Comparison of ENCODE assay signal across 10 cellular contexts in the genomic region with DNA sequence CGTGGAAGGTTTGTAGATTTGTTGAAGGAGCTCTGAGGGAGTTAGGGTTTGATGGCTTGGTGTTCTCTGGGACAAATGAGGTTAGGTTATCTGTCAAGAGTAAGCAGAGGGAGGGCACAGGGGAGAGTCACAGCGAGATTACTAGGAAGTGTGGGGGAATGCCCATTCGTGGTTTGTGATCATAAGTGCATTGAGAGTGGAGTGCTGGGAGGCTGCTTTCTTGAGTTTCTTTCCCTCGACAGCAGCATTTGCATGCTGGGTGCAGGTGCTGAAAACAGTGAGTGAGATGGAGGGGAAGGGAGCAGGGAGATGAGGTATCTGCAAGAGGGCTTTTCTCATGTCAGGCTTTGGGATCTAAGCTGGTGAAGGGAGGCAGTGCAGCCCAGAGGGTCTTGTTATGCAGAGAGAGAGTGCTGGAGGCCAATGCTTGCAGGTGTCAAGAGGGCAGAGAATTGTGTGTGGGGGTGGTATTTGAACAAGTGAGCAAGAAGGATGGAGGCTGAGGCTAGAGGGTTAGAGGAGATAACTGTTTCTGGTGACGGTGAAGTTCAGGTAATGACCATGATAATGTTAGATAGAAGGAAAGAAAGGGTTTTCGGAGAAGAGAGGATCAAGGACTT. TPM values are rescaled to one million over a fixed set of nuclear protein-coding genes. Genes with fewer than 3 reads are reported as not detected.
DNase-seq lines count a peak whose midpoint lies in the region; ATAC-seq and TF ChIP-seq lines count a peak whose summit lies in the region.
"Had no signal": no experiment of that assay in that cellular context is flagged by ENCODE, and none has a peak within 500 bp of the region (broad histone marks: within the 10 kb centered on the region; RNA-seq: fewer than 3 reads in every experiment).

No MANE protein-coding gene starts in this region.

- H3K9me3 ChIP-seq in testis = no peaks in the 10 kb centered on the region

- H3K9me3 Mint-ChIP-seq in progenitor cell of endocrine pancreas (ENCODE audit: low read depth) = peaks cover 12% of the 10 kb centered on the region

- no peak overlapping the region for H3K27ac ChIP-seq in testis
- H3K27ac ChIP-seq in coronary artery = no peak overlapping the region

- H3K27ac Mint-ChIP-seq in progenitor cell of endocrine pancreas = no peak overlapping the region

- H3K36me3 ChIP-seq in testis (ENCODE audit: low read depth, missing control alignments) = no peaks in the 10 kb centered on the region

- ATAC-seq in GM19043 (IDR thresholded peaks at IDR 0.05; ENCODE audit: low read depth, unreplicated experiment) (peak; percentile 75), HG02610 (IDR thresholded peaks at IDR 0.05; ENCODE audit: unreplicated experiment) (peak; percentile 93)

- H3K4me3 ChIP-seq in testis (no peak overlapping the region), coronary artery (no peak overlapping the region)
- H3K4me3 ChIP-seq: lung had no signal

- no peak for TF ChIP-seq POLR2A in testis (IDR thresholded peaks at IDR 0.05)

- H3K4me1 Mint-ChIP-seq in progenitor cell of endocrine pancreas (ENCODE audit: low read depth) = no peaks in the 10 kb centered on the region

- intact Hi-C loops in testis (cut with DNase I; ENCODE audit: low total_unique reads) = no loop called here

- DNase-seq in NCI-H526 treated with DMSO at 0.1 percent for 48 hours (lab: John Stamatoyannopoulos, UW) (peak; percentile 15), progenitor cell of endocrine pancreas (ENCODE audit: low spot score, unreplicated experiment) (no peak), testis (no peak), coronary artery (ENCODE audit: low spot score) (no peak), hippocampal formation (lab: John Stamatoyannopoulos, UW) (no peak)
- peak; percentile 48 to 62 for DNase-seq in stimulated activated CD4-positive, alpha-beta T cell treated with anti-CD3 and anti-CD28 coated beads, Interleukin-2, amount 100 ng/mL, for 24 hours
- DNase-seq: NCI-H187 had no signal

- peaks cover 12% of the 10 kb centered on the region for H3K36me3 Mint-ChIP-seq in progenitor cell of endocrine pancreas (ENCODE audit: insufficient read depth)

- WGBS in testis, 2 donors = 71 to 81% methylated on average over 6 of the region's 6 CpGs

- no peak overlapping the region for H3K4me3 Mint-ChIP-seq in progenitor cell of endocrine pancreas (ENCODE audit: low read depth)

- peaks cover 16% of the 10 kb centered on the region for H3K4me1 ChIP-seq in testis

- no peaks in the 10 kb centered on the region for H3K27me3 ChIP-seq in testis

- H3K27me3 Mint-ChIP-seq in progenitor cell of endocrine pancreas = no peaks in the 10 kb centered on the region

- no peak for TF ChIP-seq CTCF in progenitor cell of endocrine pancreas (IDR thresholded peaks at IDR 0.05; ENCODE audit: unreplicated experiment)
- TF ChIP-seq CTCF in testis (IDR thresholded peaks at IDR 0.05) = no peak
- no peak for TF ChIP-seq CTCF in coronary artery (IDR thresholded peaks at IDR 0.05)

RNA-seq across cellular contexts. Expression of gene RALB, which starts 8.8 kb away (rescaled TPM):
- 26.6 and 30.5 TPM in 2 replicates for total RNA-seq in progenitor cell of endocrine pancreas
- 10 to 100 TPM; 88.7 to 91.6 TPM for total RNA-seq in testis
- 69.9 TPM for polyA plus RNA-seq in testis (ENCODE audit: insufficient read depth, low read depth, low replicate concordance)

RNA-seq across cellular contexts. Expression of gene TMEM185B, which starts 38.3 kb away (rescaled TPM):
- total RNA-seq in progenitor cell of endocrine pancreas = 19.9 and 20.3 TPM in 2 replicates
- 10 to 100 TPM; 63.4 to 72.5 TPM for total RNA-seq in testis
- 41.2 TPM for polyA plus RNA-seq in testis (ENCODE audit: insufficient read depth, low read depth, low replicate concordance)

Comparison
In these comparisons a context has a peak if more than half of its experiments do, and no peak if none do; other contexts are left out.
1. DNase-seq: peak in NCI-H526 treated with DMSO at 0.1 percent for 48 hours (single experiment) and stimulated activated CD4-positive, alpha-beta T cell treated with anti-CD3 and anti-CD28 coated beads, Interleukin-2, amount 100 ng/mL, for 24 hours (2 of 2); none in progenitor cell of endocrine pancreas (single experiment), testis (single experiment), coronary artery (single experiment) and hippocampal formation (0 of 2).